ENCODE assay signal across 26 cellular contexts in the genomic region with DNA sequence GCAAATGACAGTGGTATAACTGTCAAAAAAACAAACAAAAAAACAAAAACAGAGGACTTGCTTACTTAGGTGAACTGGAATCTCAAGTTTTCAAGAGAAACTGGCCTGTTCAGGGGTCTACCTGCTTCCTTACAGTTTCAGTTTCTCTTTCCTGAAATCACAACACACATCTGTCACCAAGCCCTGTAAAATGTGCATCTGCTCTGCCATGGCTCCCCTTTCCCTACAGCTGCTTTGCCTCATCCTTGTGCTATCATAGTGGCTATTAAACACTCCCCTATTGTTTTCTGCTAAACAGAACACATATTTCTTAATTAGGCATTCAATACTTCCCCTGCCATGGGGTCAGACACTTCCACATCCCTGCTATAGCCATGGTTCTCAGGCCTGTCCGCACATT. TPM values are rescaled to one million over a fixed set of nuclear protein-coding genes. Genes with fewer than 3 reads are reported as not detected.
A peak's percentile ranks its signal among the peaks of the same experiment; 100 is the strongest.
DNase-seq lines count a peak whose midpoint lies in the region; ATAC-seq and TF ChIP-seq lines count a peak whose summit lies in the region.
"Had no signal": no experiment of that assay in that cellular context is flagged by ENCODE, and none has a peak within 500 bp of the region (broad histone marks: within the 10 kb centered on the region; RNA-seq: fewer than 3 reads in every experiment).

No MANE protein-coding gene starts in this region.

- H3K36me3 ChIP-seq in endodermal cell (ENCODE audit: control insufficient read depth, insufficient read depth, low read length): no peaks in the 10 kb centered on the region
- H3K36me3 ChIP-seq in psoas muscle (ENCODE audit: insufficient read depth in 1 of 2, low read depth in 1 of 2): no peaks in the 10 kb centered on the region
- no peaks in the 10 kb centered on the region for H3K36me3 ChIP-seq in upper lobe of right lung
- no peaks in the 10 kb centered on the region for H3K36me3 ChIP-seq in lower lobe of right lung
- H3K36me3 ChIP-seq: BLaER1, colonic mucosa had no signal

- DNase-seq in LHCN-M2 (ENCODE audit: low read depth) (peak; percentile 49), endodermal cell (no peak), psoas muscle (no peak), upper lobe of right lung (no peak), SK-N-DZ (ENCODE audit: low spot score) (no peak), lower lobe of right lung (no peak)
- DNase-seq in stimulated activated CD4-positive, alpha-beta T cell treated with anti-CD3 and anti-CD28 coated beads, Interleukin-1b, Interleukin-23, amount 100 ng/mL, for 48 hours: no peak
- DNase-seq: activated CD4-positive, alpha-beta T cell treated with anti-CD3 and anti-CD28 coated beads, Interleukin-2, amount 10 ng/mL, durations not matched to agents 24 days and 14 days; activated CD8-positive, alpha-beta memory T cell treated with anti-CD3 and anti-CD28 coated beads for 24 hours; activated T-cell treated with anti-CD3 and anti-CD28 coated beads for 4 hours; colonic mucosa; DMS53; effector CD8-positive, alpha-beta T cell; immature natural killer cell; naive B cell; NCI-H1048; NCI-H1694; NCI-H82; stimulated activated naive CD4-positive, alpha-beta T cell treated with Interleukin-2 at 50 U/mL for 16 hours; T-cell had no signal

- peaks cover 25% of the 10 kb centered on the region for H3K4me1 Mint-ChIP-seq in endodermal cell
- H3K4me1 Mint-ChIP-seq: activated CD4-positive, alpha-beta T cell treated with anti-CD3 and anti-CD28 coated beads, Interleukin-2, amount 10 ng/mL, durations not matched to agents 24 days and 14 days; activated naive CD4-positive, alpha-beta T cell treated with anti-CD3 and anti-CD28 coated beads, Interleukin-2, amount 50 U/mL, for 24 hours; immature natural killer cell; naive B cell; T-cell had no signal

- peak overlapping the region; percentile 39 for H3K4me3 ChIP-seq in endodermal cell (ENCODE audit: low read length)
- no peak overlapping the region for H3K4me3 ChIP-seq in psoas muscle
- H3K4me3 ChIP-seq in upper lobe of right lung: no peak overlapping the region
- no peak overlapping the region for H3K4me3 ChIP-seq in lower lobe of right lung
- H3K4me3 ChIP-seq: BLaER1, colonic mucosa, smooth muscle cell had no signal

- no peaks in the 10 kb centered on the region for H3K9me3 Mint-ChIP-seq in endodermal cell
- H3K9me3 Mint-ChIP-seq: activated CD4-positive, alpha-beta T cell treated with anti-CD3 and anti-CD28 coated beads, Interleukin-2, amount 10 ng/mL, durations not matched to agents 24 days and 14 days; activated naive CD4-positive, alpha-beta T cell treated with anti-CD3 and anti-CD28 coated beads, Interleukin-2, amount 50 U/mL, for 24 hours; immature natural killer cell; T-cell had no signal

- H3K9me3 ChIP-seq in endodermal cell (ENCODE audit: control insufficient read depth, low read length) (peaks cover 7% of the 10 kb centered on the region), psoas muscle (no peaks in the 10 kb centered on the region), upper lobe of right lung (no peaks in the 10 kb centered on the region), lower lobe of right lung (no peaks in the 10 kb centered on the region)
- H3K9me3 ChIP-seq: colonic mucosa had no signal

- H3K36me3 Mint-ChIP-seq in endodermal cell (ENCODE audit: low read depth): no peaks in the 10 kb centered on the region
- H3K36me3 Mint-ChIP-seq: activated naive CD4-positive, alpha-beta T cell treated with anti-CD3 and anti-CD28 coated beads, Interleukin-2, amount 50 U/mL, for 24 hours; immature natural killer cell; naive B cell; T-cell had no signal

- H3K9ac ChIP-seq in endodermal cell (ENCODE audit: extremely low read depth, low read length, poor library complexity, severe bottlenecking): no peak overlapping the region
- H3K9ac ChIP-seq: BLaER1 had no signal

- H3K27ac ChIP-seq in endodermal cell (ENCODE audit: low read depth, low read length): no peak overlapping the region
- peak overlapping the region; percentile 39 for H3K27ac ChIP-seq in psoas muscle
- no peak overlapping the region for H3K27ac ChIP-seq in upper lobe of right lung
- H3K27ac ChIP-seq in lower lobe of right lung: no peak overlapping the region
- H3K27ac ChIP-seq: BLaER1, colonic mucosa, epithelial cell of prostate, RWPE1 had no signal

- H3K4me1 ChIP-seq in endodermal cell (ENCODE audit: control insufficient read depth, insufficient read depth, low read length) (no peaks in the 10 kb centered on the region), psoas muscle (peaks cover 59% of the 10 kb centered on the region), upper lobe of right lung (peaks cover 19% of the 10 kb centered on the region), lower lobe of right lung (peaks cover 36% of the 10 kb centered on the region)

- peak in 3 of 4 donors; percentile 35 to 55 (median 39) for ATAC-seq in psoas muscle
- ATAC-seq in upper lobe of right lung: peak; percentile 23
- no peak for ATAC-seq in lower lobe of right lung
- ATAC-seq: left lobe of liver, T-cell had no signal

- H3K27ac Mint-ChIP-seq in endodermal cell: no peak overlapping the region
- H3K27ac Mint-ChIP-seq: activated CD4-positive, alpha-beta T cell treated with anti-CD3 and anti-CD28 coated beads, Interleukin-2, amount 10 ng/mL, durations not matched to agents 24 days and 14 days; activated naive CD4-positive, alpha-beta T cell treated with anti-CD3 and anti-CD28 coated beads, Interleukin-2, amount 50 U/mL, for 24 hours; immature natural killer cell; naive B cell had no signal

- 96% methylated on average over 1 of the region's 1 CpG; no CpG with 5 or more reads in 1 of the 2 experiments for WGBS in endodermal cell (ENCODE audit: insufficient coverage in 1 of 2, insufficient read length in 1 of 2), 2 experiments
- 89 to 95% (median 90%) methylated on average over 1 of the region's 1 CpG for WGBS in psoas muscle, 3 donors

- H3K27me3 ChIP-seq in endodermal cell (ENCODE audit: control insufficient read depth, insufficient read depth, low read length, poor library complexity, severe bottlenecking) (no peaks in the 10 kb centered on the region), psoas muscle (ENCODE audit: insufficient read depth in 3 of 3, low read length in 2 of 3) (no peaks in the 10 kb centered on the region), upper lobe of right lung (no peaks in the 10 kb centered on the region), lower lobe of right lung (ENCODE audit: low read depth) (no peaks in the 10 kb centered on the region)
- H3K27me3 ChIP-seq: BLaER1, colonic mucosa had no signal

- no peaks in the 10 kb centered on the region for H3K27me3 Mint-ChIP-seq in endodermal cell (ENCODE audit: insufficient read depth)

- no peak for TF ChIP-seq CTCF in endodermal cell (conservative IDR thresholded peaks at IDR 0.05)
- TF ChIP-seq CTCF in psoas muscle (IDR thresholded peaks at IDR 0.05): no peak
- no peak for TF ChIP-seq CTCF in upper lobe of right lung (IDR thresholded peaks at IDR 0.05)
- TF ChIP-seq CTCF in lower lobe of right lung (IDR thresholded peaks at IDR 0.05): no peak

- intact Hi-C loops in psoas muscle (cut with DNase I): no loop called here
- intact Hi-C loops in upper lobe of right lung (cut with DNase I): no loop called here
- intact Hi-C loops in lower lobe of right lung (cut with DNase I): no loop called here

- H3K4me3 Mint-ChIP-seq in endodermal cell: no peak overlapping the region
- H3K4me3 Mint-ChIP-seq: activated CD4-positive, alpha-beta T cell treated with anti-CD3 and anti-CD28 coated beads, Interleukin-2, amount 10 ng/mL, durations not matched to agents 24 days and 14 days; activated naive CD4-positive, alpha-beta T cell treated with anti-CD3 and anti-CD28 coated beads, Interleukin-2, amount 50 U/mL, for 24 hours; immature natural killer cell; naive B cell; T-cell had no signal

RNA-seq across cellular contexts. Expression of a gene that starts 37.6 kb away (rescaled TPM):
- 71.4 and 75.8 TPM in 2 replicates for total RNA-seq in LHCN-M2 (2014; rRNA removed)
- polyA plus RNA-seq in LHCN-M2 (2012): 28.6 TPM
- 1 to 10 TPM in 1 of 2 donors, not detected in 1; 1.1 TPM for total RNA-seq in endodermal cell
- polyA plus RNA-seq in endodermal cell (2013, experiment 1 of 2): 2.9 TPM
- polyA plus RNA-seq in endodermal cell (2013, experiment 2 of 2): 2.9 TPM
- 10 to 100 TPM; 12.0 to 39.2 (median 23.1) TPM for total RNA-seq in psoas muscle
- polyA plus RNA-seq in psoas muscle: 10 to 100 TPM in 1 of 3 donors, 1 to 10 TPM in 1, under 1 TPM in 1; 0.90 to 11.7 (median 4.9) TPM
- total RNA-seq in upper lobe of right lung: 39.2 TPM
- polyA plus RNA-seq in SK-N-DZ (2014; cell fraction: cytosol; rRNA removed): 0.10 and 0.56 TPM in 2 replicates
- not detected in 2 replicates for polyA plus RNA-seq in SK-N-DZ (2014; cell fraction: nucleus; rRNA removed)
- 38.6 TPM for total RNA-seq in lower lobe of right lung
- total RNA-seq: activated CD4-positive, alpha-beta T cell treated with anti-CD3 and anti-CD28 coated beads, Interleukin-2, amount 10 ng/mL, durations not matched to agents 24 days and 14 days had no signal

Comparison
In these comparisons a context has a peak if more than half of its experiments do, and no peak if none do; other contexts are left out.
1. ATAC-seq: peak in psoas muscle (3 of 4) and upper lobe of right lung (single experiment); none in lower lobe of right lung (0 of 2).
2. RNA of a gene that starts 37.6 kb away (total RNA-seq): 71.4 to 75.8 TPM in LHCN-M2, 39.2 TPM in upper lobe of right lung (single experiment), 38.6 TPM in lower lobe of right lung (single experiment) and 12.0 to 39.2 TPM in psoas muscle; 1.1 TPM in endodermal cell; every median in the first group is over 4 times any median in the second.